ENCODE assay signal across 8 cellular contexts in genomic region chr17:67376892-67377726, GRCh38. TPM values are rescaled to one million over a fixed set of nuclear protein-coding genes. Genes with fewer than 3 reads are reported as not detected.
A peak's percentile ranks its signal among the peaks of the same experiment; 100 is the strongest.
DNase-seq lines count a peak whose midpoint lies in the region; FAIRE-seq and TF ChIP-seq lines count a peak whose summit lies in the region.

PITPNC1 (plus strand) TSS chr17:67377281.

- H3K36me3 ChIP-seq in neuronal stem cell (replicated peaks in 1 of 2; ENCODE audit: control insufficient read depth in 2 of 2, insufficient read depth in 2 of 2, low read length in 2 of 2) = peaks cover 0 to 3% of the 10 kb centered on the region in 2 donors

- TF ChIP-seq CTCF in subcutaneous adipose tissue (IDR thresholded peaks at IDR 0.05; ENCODE audit: low read depth) = no peak

- peak within 1 kb of the TSS; percentile 76 for H2AK5ac ChIP-seq in neuronal stem cell (ENCODE audit: low read depth, low read length)

- H3K9me3 ChIP-seq in neuronal stem cell (replicated peaks in 1 of 2; ENCODE audit: control insufficient read depth in 2 of 2, insufficient read depth in 1 of 2, low read depth in 1 of 2, low read length in 2 of 2) = no peaks in the 10 kb centered on the region

- TF ChIP-seq POLR2A in H54 (IDR thresholded peaks at IDR 0.05; ENCODE audit: low read depth, low read length) = peak; percentile 50; the same call in 1 of the 2 replicates

- H3K4ac ChIP-seq in neuronal stem cell (ENCODE audit: low read length) = no peak within 1 kb of the TSS

- H3K23ac ChIP-seq in neuronal stem cell (ENCODE audit: low read depth, low read length, poor library complexity) = peak within 1 kb of the TSS; percentile 98

- no peak within 1 kb of the TSS for H4K8ac ChIP-seq in neuronal stem cell (ENCODE audit: low read depth, low read length)

- peak within 1 kb of the TSS; percentile 62 for H3K27ac ChIP-seq in neuronal stem cell (replicated peaks; ENCODE audit: low read length)

- peaks cover 5 to 18% of the 10 kb centered on the region in 2 donors for H3K4me1 ChIP-seq in neuronal stem cell (ENCODE audit: control insufficient read depth in 2 of 2, insufficient read depth in 1 of 2, low read depth in 1 of 2, low read length in 2 of 2)

- H2AFZ ChIP-seq in neuronal stem cell (ENCODE audit: low read length) = peak within 1 kb of the TSS; percentile 94

- H3K18ac ChIP-seq in neuronal stem cell (ENCODE audit: low read length) = peak within 1 kb of the TSS; percentile 96

- H3K14ac ChIP-seq in neuronal stem cell (ENCODE audit: low read length) = peak within 1 kb of the TSS; percentile 25

- no peaks in the 10 kb centered on the region for H3K79me1 ChIP-seq in neuronal stem cell (ENCODE audit: low read depth, low read length)

- H3K4me3 ChIP-seq in neuronal stem cell (ENCODE audit: low read length in 2 of 2) = peak within 1 kb of the TSS; percentile 91 to 97

- H4K91ac ChIP-seq in neuronal stem cell (ENCODE audit: low read depth, low read length, poor library complexity) = no peak within 1 kb of the TSS

- no CpG with 5 or more reads among the region's 76 CpGs for WGBS in neuronal stem cell (ENCODE audit: extremely low coverage in 2 of 2, insufficient read length in 2 of 2, insufficient replicate concordance in 1 of 2), 2 donors

- DNase-seq in G401 (ENCODE audit: low spot score) (peak; percentile 93), H54 (ENCODE audit: insufficient read length, low spot score) (peak; percentile 80), M059J (ENCODE audit: low read depth) (peak; percentile 79), SK-MEL-5 (ENCODE audit: low read depth, low spot score) (peak; percentile 90), foreskin melanocyte (peak; percentile 73), neuronal stem cell (ENCODE audit: low spot score) (peak; percentile 84)
- peak; percentile 66 to 83 (median 72) for DNase-seq in activated naive CD4-positive, alpha-beta T cell (lab: John Stamatoyannopoulos, UW)

- in situ Hi-C loops in G401 (cut with HindIII; ENCODE audit: low sequenced_read_pairs) (no loop called here), SK-MEL-5 (cut with HindIII; ENCODE audit: low pct_unique_long_range_greater_than_20kb, low sequenced_read_pairs) (no loop called here)

- H3K9ac ChIP-seq in neuronal stem cell (ENCODE audit: low read depth, low read length, poor library complexity) = peak within 1 kb of the TSS; percentile 96

- no peak for FAIRE-seq in H54 (lab: Jason Lieb, UNC)

- H2BK12ac ChIP-seq in neuronal stem cell (ENCODE audit: low read length) = no peak within 1 kb of the TSS

- peak within 1 kb of the TSS; percentile 78 for H2BK5ac ChIP-seq in neuronal stem cell (ENCODE audit: low read length)

- H3K4me2 ChIP-seq in neuronal stem cell (ENCODE audit: insufficient read depth, low read length, poor library complexity, severe bottlenecking) = peak within 1 kb of the TSS; percentile 62

- H2BK15ac ChIP-seq in neuronal stem cell (ENCODE audit: low read length) = peak within 1 kb of the TSS; percentile 94

- H3K27me3 ChIP-seq in neuronal stem cell (ENCODE audit: control insufficient read depth in 3 of 3, insufficient read depth in 3 of 3, low read depth in 1 of 3, low read length in 3 of 3) = peaks cover 0 to 3% (median 0%) of the 10 kb centered on the region in 3 experiments

- H2BK120ac ChIP-seq in neuronal stem cell (ENCODE audit: low read depth, low read length) = peak within 1 kb of the TSS; percentile 67

RNA-seq across cellular contexts. Expression of gene PITPNC1, which starts in this region (rescaled TPM):
- 19.9 and 24.0 TPM in 2 replicates for total RNA-seq in G401 (2014; rRNA removed; shearing (Covaris generic))
- total RNA-seq in M059J (2014; rRNA removed; shearing (Covaris generic)) = 3.2 and 4.0 TPM in 2 replicates
- 18.2 and 22.3 TPM in 2 replicates for total RNA-seq in SK-MEL-5 (2014; rRNA removed; shearing (Covaris generic))
- polyA plus RNA-seq in SK-MEL-5 (2015; cell fraction: cytosol; rRNA removed) = 30.4 and 35.6 TPM in 2 replicates
- polyA plus RNA-seq in SK-MEL-5 (2015; cell fraction: nucleus; rRNA removed) = 9.2 and 10.5 TPM in 2 replicates
- polyA plus RNA-seq in neuronal stem cell (2013, experiment 1 of 2) = 16.3 TPM
- polyA plus RNA-seq in neuronal stem cell (2013, experiment 2 of 2) = 16.7 TPM
- 10 to 100 TPM; 12.1 to 26.8 (median 18.2) TPM for total RNA-seq in subcutaneous adipose tissue

Comparison
In these comparisons a context has a peak if more than half of its experiments do, and no peak if none do; other contexts are left out.
1. Peak in every context shown above with its lines: DNase-seq, H3K4me3 ChIP-seq and H3K27ac ChIP-seq.